ENCODE assay signal across 1 cellular context in genomic region chr11:61971177-61972111, GRCh38.
TF ChIP-seq lines count a peak whose summit lies in the region.

No MANE protein-coding gene starts in this region.

TF ChIP-seq in GM12878, 131 proteins besides CTCF, POLR2A, EP300 and RAD21 (continued from another document):
- no peak for TF ChIP-seq KAT2A (conservative IDR thresholded peaks at IDR 0.05; ENCODE audit: control insufficient read depth, low read depth, low read length)
- no peak for TF ChIP-seq SMC3 (IDR thresholded peaks at IDR 0.05; ENCODE audit: borderline replicate concordance, low read length)
- no peak for TF ChIP-seq RCOR1 (conservative IDR thresholded peaks at IDR 0.05; ENCODE audit: low read depth, low read length)
- TF ChIP-seq E2F4 (IDR thresholded peaks at IDR 0.05; ENCODE audit: low read depth, low read length): no peak
- no peak for TF ChIP-seq HDAC6 (IDR thresholded peaks at IDR 0.05; ENCODE audit: unreplicated experiment)
- TF ChIP-seq ZNF687 (IDR thresholded peaks at IDR 0.05): peak; percentile 43
- peak in 1 of 2 experiments; percentile 42; a peak in 1 of 4 replicates for TF ChIP-seq SRF (IDR thresholded peaks at IDR 0.05; ENCODE audit: low read depth in 2 of 2, low read length in 2 of 2)
- no peak for TF ChIP-seq SREBF2 (IDR thresholded peaks at IDR 0.05; ENCODE audit: low read length)
- TF ChIP-seq PAX5 (IDR thresholded peaks at IDR 0.05; ENCODE audit: borderline replicate concordance, low read depth, low read length): peak; percentile 89; the same call in 1 of the 2 replicates
- TF ChIP-seq IKZF2 (IDR thresholded peaks at IDR 0.05): peak; percentile 63 to 77
- peak in 1 of 2 experiments; percentile 62; a peak in 1 of 4 replicates for TF ChIP-seq BHLHE40 (IDR thresholded peaks at IDR 0.05; ENCODE audit: borderline replicate concordance in 1 of 2, low read depth in 2 of 2, low read length in 1 of 2)
- no peak for TF ChIP-seq TARDBP (IDR thresholded peaks at IDR 0.05; ENCODE audit: borderline replicate concordance)
- TF ChIP-seq JUND (IDR thresholded peaks at IDR 0.05; ENCODE audit: low read depth, low read length): no peak
- TF ChIP-seq MLLT1 (IDR thresholded peaks at IDR 0.05): 0 out of 2 replicates have a peak, but pooled peaks have one; percentile 15
- TF ChIP-seq MAX (IDR thresholded peaks at IDR 0.05; ENCODE audit: low read depth, low read length): no peak
- peak; percentile 8 for TF ChIP-seq USF1 (IDR thresholded peaks at IDR 0.05; ENCODE audit: borderline replicate concordance, extremely low read length, insufficient read depth, low read depth, low read length)
- TF ChIP-seq SPI1 (IDR thresholded peaks at IDR 0.05; ENCODE audit: borderline replicate concordance, insufficient read depth, low read depth, low read length): peak; percentile 25; the same call in 1 of the 2 replicates
- peak; percentile 95 for TF ChIP-seq HDGF (IDR thresholded peaks at IDR 0.05)
- 0 out of 2 replicates have a peak, but pooled peaks have one; percentile 5 for TF ChIP-seq BCL11A (IDR thresholded peaks at IDR 0.05; ENCODE audit: low read depth, low read length)
- TF ChIP-seq POLR2AphosphoS5 (IDR thresholded peaks at IDR 0.05; ENCODE audit: low read length): peak; percentile 57
- 0 out of 2 replicates have a peak, but pooled peaks have one; percentile 59 for TF ChIP-seq NBN (IDR thresholded peaks at IDR 0.05)
- peak; percentile 66; the same call in 1 of the 2 replicates for TF ChIP-seq IKZF1 (conservative IDR thresholded peaks at IDR 0.05)
- TF ChIP-seq ATF7 (IDR thresholded peaks at IDR 0.05; ENCODE audit: low read depth): peak; percentile 55; the same call in 1 of the 2 replicates
- no peak for TF ChIP-seq TBL1XR1 (IDR thresholded peaks at IDR 0.05; ENCODE audit: low read depth, low read length)
- no peak for TF ChIP-seq ZBTB11 (CRISPR knock-in tag; IDR thresholded peaks at IDR 0.05)
- TF ChIP-seq HCFC1 (IDR thresholded peaks at IDR 0.05; ENCODE audit: low read length): no peak
- TF ChIP-seq EZH2 (IDR thresholded peaks at IDR 0.05; ENCODE audit: borderline replicate concordance, control insufficient read depth, low read depth, low read length): no peak
- TF ChIP-seq RELB (IDR thresholded peaks at IDR 0.05; ENCODE audit: low read depth): peak; percentile 33; the same call in 1 of the 2 replicates
- 0 out of 2 replicates have a peak, but pooled peaks have one; percentile 23 for TF ChIP-seq NR2F1 (conservative IDR thresholded peaks at IDR 0.05)
- no peak for TF ChIP-seq ELK1 (IDR thresholded peaks at IDR 0.05; ENCODE audit: low read depth, low read length)
- 0 out of 2 replicates have a peak, but pooled peaks have one; percentile 23 for TF ChIP-seq YY1 (IDR thresholded peaks at IDR 0.05; ENCODE audit: low read depth, low read length)
- no peak for TF ChIP-seq RELA (IDR thresholded peaks at IDR 0.05; ENCODE audit: borderline replicate concordance, partially characterized antibody)
- no peak for TF ChIP-seq CEBPZ (IDR thresholded peaks at IDR 0.05; ENCODE audit: low read depth, low read length)
- 0 out of 2 replicates have a peak, but pooled peaks have one; percentile 10 for TF ChIP-seq GATAD2B (conservative IDR thresholded peaks at IDR 0.05; ENCODE audit: low read depth)
- no peak for TF ChIP-seq MYB (IDR thresholded peaks at IDR 0.05; ENCODE audit: borderline replicate concordance, low read depth, low read length)
- TF ChIP-seq RAD51 (IDR thresholded peaks at IDR 0.05): peak; percentile 16; the same call in 1 of the 2 replicates
- peak; percentile 100 for TF ChIP-seq BACH1 (IDR thresholded peaks at IDR 0.05; ENCODE audit: borderline replicate concordance)
- peak; percentile 62 for TF ChIP-seq EED (IDR thresholded peaks at IDR 0.05; ENCODE audit: low read depth)
- 0 out of 2 replicates have a peak, but pooled peaks have one; percentile 37 for TF ChIP-seq CBFB (IDR thresholded peaks at IDR 0.05; ENCODE audit: low read depth)
- no peak for TF ChIP-seq CHD2 (IDR thresholded peaks at IDR 0.05; ENCODE audit: borderline replicate concordance, low read depth, low read length)
- TF ChIP-seq RUNX3 (IDR thresholded peaks at IDR 0.05; ENCODE audit: low read length): peak; percentile 87
- TF ChIP-seq FOXK2 (IDR thresholded peaks at IDR 0.05): peak; percentile 51; the same call in 1 of the 2 replicates
- 0 out of 2 replicates have a peak, but pooled peaks have one; percentile 23 for TF ChIP-seq MTA3 (IDR thresholded peaks at IDR 0.05; ENCODE audit: borderline replicate concordance, low read length)
